ENCODE assay signal across 1 cellular context in genomic region chr3:167184511-167184910, GRCh38.
TF ChIP-seq lines count a peak whose summit lies in the region.

No MANE protein-coding gene starts in this region.

TF ChIP-seq in GM23338, 12 proteins besides CTCF, POLR2A, EP300 and RAD21:
- TF ChIP-seq, protein P1, sequence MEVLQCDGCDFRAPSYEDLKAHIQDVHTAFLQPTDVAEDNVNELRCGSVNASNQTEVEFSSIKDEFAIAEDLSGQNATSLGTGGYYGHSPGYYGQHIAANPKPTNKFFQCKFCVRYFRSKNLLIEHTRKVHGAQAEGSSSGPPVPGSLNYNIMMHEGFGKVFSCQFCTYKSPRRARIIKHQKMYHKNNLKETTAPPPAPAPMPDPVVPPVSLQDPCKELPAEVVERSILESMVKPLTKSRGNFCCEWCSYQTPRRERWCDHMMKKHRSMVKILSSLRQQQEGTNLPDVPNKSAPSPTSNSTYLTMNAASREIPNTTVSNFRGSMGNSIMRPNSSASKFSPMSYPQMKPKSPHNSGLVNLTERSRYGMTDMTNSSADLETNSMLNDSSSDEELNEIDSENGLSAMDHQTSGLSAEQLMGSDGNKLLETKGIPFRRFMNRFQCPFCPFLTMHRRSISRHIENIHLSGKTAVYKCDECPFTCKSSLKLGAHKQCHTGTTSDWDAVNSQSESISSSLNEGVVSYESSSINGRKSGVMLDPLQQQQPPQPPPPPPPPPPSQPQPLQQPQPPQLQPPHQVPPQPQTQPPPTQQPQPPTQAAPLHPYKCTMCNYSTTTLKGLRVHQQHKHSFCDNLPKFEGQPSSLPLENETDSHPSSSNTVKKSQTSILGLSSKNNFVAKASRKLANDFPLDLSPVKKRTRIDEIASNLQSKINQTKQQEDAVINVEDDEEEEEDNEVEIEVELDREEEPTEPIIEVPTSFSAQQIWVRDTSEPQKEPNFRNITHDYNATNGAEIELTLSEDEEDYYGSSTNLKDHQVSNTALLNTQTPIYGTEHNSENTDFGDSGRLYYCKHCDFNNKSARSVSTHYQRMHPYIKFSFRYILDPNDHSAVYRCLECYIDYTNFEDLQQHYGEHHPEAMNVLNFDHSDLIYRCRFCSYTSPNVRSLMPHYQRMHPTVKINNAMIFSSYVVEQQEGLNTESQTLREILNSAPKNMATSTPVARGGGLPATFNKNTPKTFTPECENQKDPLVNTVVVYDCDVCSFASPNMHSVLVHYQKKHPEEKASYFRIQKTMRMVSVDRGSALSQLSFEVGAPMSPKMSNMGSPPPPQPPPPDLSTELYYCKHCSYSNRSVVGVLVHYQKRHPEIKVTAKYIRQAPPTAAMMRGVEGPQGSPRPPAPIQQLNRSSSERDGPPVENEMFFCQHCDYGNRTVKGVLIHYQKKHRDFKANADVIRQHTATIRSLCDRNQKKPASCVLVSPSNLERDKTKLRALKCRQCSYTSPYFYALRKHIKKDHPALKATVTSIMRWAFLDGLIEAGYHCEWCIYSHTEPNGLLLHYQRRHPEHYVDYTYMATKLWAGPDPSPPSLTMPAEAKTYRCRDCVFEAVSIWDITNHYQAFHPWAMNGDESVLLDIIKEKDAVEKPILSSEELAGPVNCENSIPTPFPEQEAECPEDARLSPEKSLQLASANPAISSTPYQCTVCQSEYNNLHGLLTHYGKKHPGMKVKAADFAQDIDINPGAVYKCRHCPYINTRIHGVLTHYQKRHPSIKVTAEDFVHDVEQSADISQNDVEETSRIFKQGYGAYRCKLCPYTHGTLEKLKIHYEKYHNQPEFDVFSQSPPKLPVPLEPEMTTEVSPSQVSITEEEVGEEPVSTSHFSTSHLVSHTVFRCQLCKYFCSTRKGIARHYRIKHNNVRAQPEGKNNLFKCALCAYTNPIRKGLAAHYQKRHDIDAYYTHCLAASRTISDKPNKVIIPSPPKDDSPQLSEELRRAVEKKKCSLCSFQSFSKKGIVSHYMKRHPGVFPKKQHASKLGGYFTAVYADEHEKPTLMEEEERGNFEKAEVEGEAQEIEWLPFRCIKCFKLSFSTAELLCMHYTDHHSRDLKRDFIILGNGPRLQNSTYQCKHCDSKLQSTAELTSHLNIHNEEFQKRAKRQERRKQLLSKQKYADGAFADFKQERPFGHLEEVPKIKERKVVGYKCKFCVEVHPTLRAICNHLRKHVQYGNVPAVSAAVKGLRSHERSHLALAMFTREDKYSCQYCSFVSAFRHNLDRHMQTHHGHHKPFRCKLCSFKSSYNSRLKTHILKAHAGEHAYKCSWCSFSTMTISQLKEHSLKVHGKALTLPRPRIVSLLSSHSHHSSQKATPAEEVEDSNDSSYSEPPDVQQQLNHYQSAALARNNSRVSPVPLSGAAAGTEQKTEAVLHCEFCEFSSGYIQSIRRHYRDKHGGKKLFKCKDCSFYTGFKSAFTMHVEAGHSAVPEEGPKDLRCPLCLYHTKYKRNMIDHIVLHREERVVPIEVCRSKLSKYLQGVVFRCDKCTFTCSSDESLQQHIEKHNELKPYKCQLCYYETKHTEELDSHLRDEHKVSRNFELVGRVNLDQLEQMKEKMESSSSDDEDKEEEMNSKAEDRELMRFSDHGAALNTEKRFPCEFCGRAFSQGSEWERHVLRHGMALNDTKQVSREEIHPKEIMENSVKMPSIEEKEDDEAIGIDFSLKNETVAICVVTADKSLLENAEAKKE (CRISPR knock-in tag; IDR thresholded peaks at IDR 0.05), result no peak
- TF ChIP-seq STAT1 (IDR thresholded peaks at IDR 0.05; ENCODE audit: unreplicated experiment) (no peak), REST (IDR thresholded peaks at IDR 0.05; ENCODE audit: unreplicated experiment) (no peak), ZNF331 (CRISPR knock-in tag; IDR thresholded peaks at IDR 0.05; ENCODE audit: low read depth) (no peak), EZH2 (IDR thresholded peaks at IDR 0.05; ENCODE audit: low read depth, unreplicated experiment) (no peak), NANOG (IDR thresholded peaks at IDR 0.05; ENCODE audit: borderline replicate concordance) (no peak), EZH2phosphoT487 (IDR thresholded peaks at IDR 0.05; ENCODE audit: unreplicated experiment) (no peak), CREB1 (CRISPR knock-in tag; IDR thresholded peaks at IDR 0.05; ENCODE audit: low read depth) (no peak), JUNB (IDR thresholded peaks at IDR 0.05; ENCODE audit: unreplicated experiment) (no peak), ZNF114 (CRISPR knock-in tag; IDR thresholded peaks at IDR 0.05) (no peak), POLR2AphosphoS5 (IDR thresholded peaks at IDR 0.05; ENCODE audit: low read depth) (no peak)
- TF ChIP-seq, protein P2, sequence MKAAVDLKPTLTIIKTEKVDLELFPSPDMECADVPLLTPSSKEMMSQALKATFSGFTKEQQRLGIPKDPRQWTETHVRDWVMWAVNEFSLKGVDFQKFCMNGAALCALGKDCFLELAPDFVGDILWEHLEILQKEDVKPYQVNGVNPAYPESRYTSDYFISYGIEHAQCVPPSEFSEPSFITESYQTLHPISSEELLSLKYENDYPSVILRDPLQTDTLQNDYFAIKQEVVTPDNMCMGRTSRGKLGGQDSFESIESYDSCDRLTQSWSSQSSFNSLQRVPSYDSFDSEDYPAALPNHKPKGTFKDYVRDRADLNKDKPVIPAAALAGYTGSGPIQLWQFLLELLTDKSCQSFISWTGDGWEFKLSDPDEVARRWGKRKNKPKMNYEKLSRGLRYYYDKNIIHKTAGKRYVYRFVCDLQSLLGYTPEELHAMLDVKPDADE (IDR thresholded peaks at IDR 0.05), result no peak
